ENCODE assay signal across 10 cellular contexts in the genomic region with DNA sequence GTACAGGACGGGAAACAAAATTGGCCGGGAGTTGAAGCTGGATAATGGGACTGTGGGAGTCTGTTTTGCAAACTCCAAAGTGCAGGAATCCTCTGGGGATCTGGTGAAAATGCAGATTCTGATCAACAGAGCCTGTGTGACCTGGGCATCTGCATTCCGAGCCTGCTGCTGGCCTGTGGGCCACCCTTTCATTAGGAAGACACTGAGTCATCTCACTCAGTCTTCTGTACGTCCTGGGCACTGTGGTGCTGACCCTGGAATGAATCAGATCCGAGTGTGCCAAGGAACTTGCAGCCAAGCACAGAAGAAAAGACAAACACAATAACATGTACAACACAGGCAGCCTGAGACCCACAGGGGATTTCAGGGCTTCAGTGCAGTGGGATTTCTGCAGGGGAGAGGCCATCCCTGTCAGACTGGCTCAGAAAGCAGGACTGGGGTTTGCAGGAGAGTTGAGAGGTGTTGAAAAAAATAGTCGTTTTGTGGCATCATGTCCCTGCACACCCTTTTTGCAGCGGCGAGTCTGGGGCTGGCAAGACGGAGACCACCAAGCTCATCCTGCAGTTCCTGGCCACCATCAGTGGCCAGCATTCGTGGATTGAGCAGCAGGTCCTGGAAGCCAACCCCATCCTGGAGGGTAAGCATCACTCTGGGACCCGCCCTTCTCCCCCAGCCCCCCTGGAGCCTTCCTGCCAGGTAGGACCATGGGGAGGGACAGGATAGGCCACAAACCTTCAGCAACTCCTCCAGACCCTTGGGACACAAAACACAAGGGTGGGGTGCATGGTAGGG. TPM values are rescaled to one million over a fixed set of nuclear protein-coding genes. Genes with fewer than 3 reads are reported as not detected.
DNase-seq lines count a peak whose midpoint lies in the region; ATAC-seq and TF ChIP-seq lines count a peak whose summit lies in the region.
"Had no signal": no experiment of that assay in that cellular context is flagged by ENCODE, and none has a peak within 500 bp of the region (broad histone marks: within the 10 kb centered on the region; RNA-seq: fewer than 3 reads in every experiment).

No MANE protein-coding gene starts in this region.

- no peak overlapping the region for H3K27ac Mint-ChIP-seq in Caco-2 (ENCODE audit: unreplicated experiment)

- H3K27me3 ChIP-seq in ACC112 (ENCODE audit: insufficient read depth, low read length) (no peaks in the 10 kb centered on the region), MG63 (no peaks in the 10 kb centered on the region), uterus (no peaks in the 10 kb centered on the region), Caco-2 (replicated peaks; ENCODE audit: control insufficient read depth, insufficient read depth, low read length) (no peaks in the 10 kb centered on the region)
- H3K27me3 ChIP-seq: BLaER1 treated with 17β-estradiol and CSF1 and Interleukin-3, amounts not matched to agents 10 nM and 100 nM had no signal

- DNase-seq in MG63 (peak; percentile 92), epithelial cell of prostate (ENCODE audit: low read depth, low spot score) (peak; percentile 43), mesenteric fat pad (ENCODE audit: low spot score) (peak; percentile 68), T1000 (lab: John Stamatoyannopoulos, UW) (no peak), uterus (no peak), Caco-2 (no peak)
- DNase-seq: NCI-H146 had no signal

- CTCF ChIA-PET in Caco-2 (lab: Charles Lee) = no interaction called here

- TF ChIP-seq POLR2A in uterus (IDR thresholded peaks at IDR 0.05) = no peak

- no peaks in the 10 kb centered on the region for H3K4me1 Mint-ChIP-seq in Caco-2 (ENCODE audit: low read depth, unreplicated experiment)

- no peaks in the 10 kb centered on the region for H3K9me3 Mint-ChIP-seq in Caco-2 (ENCODE audit: unreplicated experiment)

- H3K79me2 ChIP-seq in ACC112 (ENCODE audit: control insufficient read depth, insufficient read depth, low read length, unreplicated experiment) = no peaks in the 10 kb centered on the region

- intact Hi-C loops in uterus (cut with DNase I; ENCODE audit: low total_unique reads) = no loop called here
- intact Hi-C loops in Caco-2 (cut with micrococcal nuclease; ENCODE audit: unreplicated experiment) = no loop called here

- no peaks in the 10 kb centered on the region for H3K9me3 ChIP-seq in MG63
- no peaks in the 10 kb centered on the region for H3K9me3 ChIP-seq in uterus
- no peaks in the 10 kb centered on the region for H3K9me3 ChIP-seq in Caco-2
- H3K9me3 ChIP-seq: BLaER1 treated with 17β-estradiol and CSF1 and Interleukin-3, amounts not matched to agents 10 nM and 100 nM had no signal

- H3K4me1 ChIP-seq in ACC112 (ENCODE audit: control insufficient read depth, insufficient read depth, low read length, unreplicated experiment) (peaks cover 33% of the 10 kb centered on the region), uterus (peaks cover 0 to 7% of the 10 kb centered on the region in 2 donors), Caco-2 (no peaks in the 10 kb centered on the region)

- ATAC-seq in HG03025 (IDR thresholded peaks at IDR 0.05; ENCODE audit: low FRiP score, unreplicated experiment) = no peak

- H2AFZ ChIP-seq in ACC112 (ENCODE audit: low read length, unreplicated experiment) = no peak overlapping the region

- H3K4me3 Mint-ChIP-seq in Caco-2 (ENCODE audit: unreplicated experiment) = no peak overlapping the region

- BruUV-seq in Caco-2 (replicated peaks; lab: Mats Ljungman, UMichigan) = no TSS peak

- H3K27me3 Mint-ChIP-seq in Caco-2 (ENCODE audit: insufficient read depth, unreplicated experiment) = peaks cover 3% of the 10 kb centered on the region

- H3K36me3 ChIP-seq in ACC112 (ENCODE audit: insufficient read depth, low read length) = no peaks in the 10 kb centered on the region
- H3K36me3 ChIP-seq in MG63 = no peaks in the 10 kb centered on the region
- no peaks in the 10 kb centered on the region for H3K36me3 ChIP-seq in uterus
- H3K36me3 ChIP-seq in Caco-2 (ENCODE audit: control insufficient read depth, insufficient read depth, low read length) = no peaks in the 10 kb centered on the region
- H3K36me3 ChIP-seq: BLaER1 treated with 17β-estradiol and CSF1 and Interleukin-3, amounts not matched to agents 10 nM and 100 nM had no signal

- POLR2A ChIA-PET in Caco-2 (lab: Charles Lee) = no interaction called here

- peak overlapping the region; percentile 48 for H3K27ac ChIP-seq in ACC112 (ENCODE audit: low read depth, low read length)
- H3K27ac ChIP-seq in epithelial cell of prostate = no peak overlapping the region
- no peak overlapping the region for H3K27ac ChIP-seq in uterus
- H3K27ac ChIP-seq: BLaER1 treated with 17β-estradiol and CSF1 and Interleukin-3, amounts not matched to agents 10 nM and 100 nM had no signal

- H3K4me3 ChIP-seq in ACC112 (ENCODE audit: low read depth, low read length) = 0 out of 2 replicates have a peak overlapping the region, but pooled peaks have one; percentile 7
- H3K4me3 ChIP-seq in MG63 = no peak overlapping the region
- H3K4me3 ChIP-seq in uterus = no peak overlapping the region
- no peak overlapping the region for H3K4me3 ChIP-seq in Caco-2 (ENCODE audit: low read depth, low read length)
- H3K4me3 ChIP-seq: BLaER1 treated with 17β-estradiol and CSF1 and Interleukin-3, amounts not matched to agents 10 nM and 100 nM had no signal

- TF ChIP-seq CTCF in uterus (IDR thresholded peaks at IDR 0.05) (no peak), Caco-2 (IDR thresholded peaks at IDR 0.05; ENCODE audit: insufficient read depth in 1 of 2, low read depth in 1 of 2, low read length in 1 of 2, severe bottlenecking in 1 of 2, unreplicated experiment in 1 of 2) (no peak)

- no peaks in the 10 kb centered on the region for H3K36me3 Mint-ChIP-seq in Caco-2 (ENCODE audit: insufficient read depth, unreplicated experiment)

RNA-seq across cellular contexts. Expression of a gene that starts 34.0 kb away (rescaled TPM):
- total RNA-seq in MG63 (2014; rRNA removed; shearing (Covaris generic); ENCODE audit: low replicate concordance) = 0.89 TPM in 1 of 2 replicates, not detected in the other
- 2.1 TPM for total RNA-seq in mesenteric fat pad
- under 1 TPM; 0.21 to 0.48 (median 0.28) TPM for total RNA-seq in uterus
- 0.27 and 0.58 TPM in 2 replicates for total RNA-seq in Caco-2 (2022)

RNA-seq across cellular contexts. Expression of a gene that starts 43.2 kb away (rescaled TPM):
- total RNA-seq in MG63 (2014; rRNA removed; shearing (Covaris generic); ENCODE audit: low replicate concordance) = 26.2 and 29.0 TPM in 2 replicates
- total RNA-seq in mesenteric fat pad (39.1 TPM), uterus (10 to 100 TPM in 3 of 4 donors, 1 to 10 TPM in 1; 8.5 to 47.4 (median 33.1) TPM), Caco-2 (2022) (56.0 and 63.7 TPM in 2 replicates)

Comparison
In these comparisons a context has a peak if more than half of its experiments do, and no peak if none do; other contexts are left out.
1. DNase-seq: peak in MG63 (single experiment), epithelial cell of prostate (single experiment) and mesenteric fat pad (single experiment); none in T1000 (single experiment), uterus (0 of 2) and Caco-2 (0 of 2).